1 cellular context compared by ENCODE assay signal in genomic region chr11:57210731-57211335, GRCh38.
TF ChIP-seq lines count a peak whose summit lies in the region.

No MANE protein-coding gene starts in this region.

TF ChIP-seq in IMR-90, 13 proteins besides CTCF, POLR2A, EP300 and RAD21:
- no peak for TF ChIP-seq BHLHE40 (IDR thresholded peaks at IDR 0.05; ENCODE audit: low read depth, low read length)
- TF ChIP-seq CEBPB (IDR thresholded peaks at IDR 0.05; ENCODE audit: low read depth, low read length) = no peak
- TF ChIP-seq MAZ (IDR thresholded peaks at IDR 0.05; ENCODE audit: borderline replicate concordance, low read depth, low read length) = no peak
- TF ChIP-seq RCOR1 (IDR thresholded peaks at IDR 0.05; ENCODE audit: insufficient replicate concordance, low read length) = no peak
- no peak for TF ChIP-seq NFE2L2 (IDR thresholded peaks at IDR 0.05; ENCODE audit: low read depth, low read length)
- no peak for TF ChIP-seq FOS (IDR thresholded peaks at IDR 0.05; ENCODE audit: low read depth, low read length)
- TF ChIP-seq, protein P1, sequence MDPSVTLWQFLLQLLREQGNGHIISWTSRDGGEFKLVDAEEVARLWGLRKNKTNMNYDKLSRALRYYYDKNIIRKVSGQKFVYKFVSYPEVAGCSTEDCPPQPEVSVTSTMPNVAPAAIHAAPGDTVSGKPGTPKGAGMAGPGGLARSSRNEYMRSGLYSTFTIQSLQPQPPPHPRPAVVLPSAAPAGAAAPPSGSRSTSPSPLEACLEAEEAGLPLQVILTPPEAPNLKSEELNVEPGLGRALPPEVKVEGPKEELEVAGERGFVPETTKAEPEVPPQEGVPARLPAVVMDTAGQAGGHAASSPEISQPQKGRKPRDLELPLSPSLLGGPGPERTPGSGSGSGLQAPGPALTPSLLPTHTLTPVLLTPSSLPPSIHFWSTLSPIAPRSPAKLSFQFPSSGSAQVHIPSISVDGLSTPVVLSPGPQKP (IDR thresholded peaks at IDR 0.05; ENCODE audit: borderline replicate concordance, low read depth, low read length) = no peak
- no peak for TF ChIP-seq RFX5 (IDR thresholded peaks at IDR 0.05; ENCODE audit: low read depth, low read length)
- TF ChIP-seq SMC3 (IDR thresholded peaks at IDR 0.05; ENCODE audit: low read depth, low read length) = no peak
- TF ChIP-seq CHD1 (IDR thresholded peaks at IDR 0.05; ENCODE audit: low read depth, low read length) = no peak
- TF ChIP-seq MXI1 (IDR thresholded peaks at IDR 0.05; ENCODE audit: borderline replicate concordance, low read depth, low read length) = no peak
- no peak for TF ChIP-seq MAFK (IDR thresholded peaks at IDR 0.05; ENCODE audit: low read depth, low read length)
- TF ChIP-seq, protein P2, sequence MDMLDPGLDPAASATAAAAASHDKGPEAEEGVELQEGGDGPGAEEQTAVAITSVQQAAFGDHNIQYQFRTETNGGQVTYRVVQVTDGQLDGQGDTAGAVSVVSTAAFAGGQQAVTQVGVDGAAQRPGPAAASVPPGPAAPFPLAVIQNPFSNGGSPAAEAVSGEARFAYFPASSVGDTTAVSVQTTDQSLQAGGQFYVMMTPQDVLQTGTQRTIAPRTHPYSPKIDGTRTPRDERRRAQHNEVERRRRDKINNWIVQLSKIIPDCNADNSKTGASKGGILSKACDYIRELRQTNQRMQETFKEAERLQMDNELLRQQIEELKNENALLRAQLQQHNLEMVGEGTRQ (IDR thresholded peaks at IDR 0.05; ENCODE audit: low read depth, low read length) = no peak
